27 cellular contexts compared by ENCODE assay signal in the genomic region with DNA sequence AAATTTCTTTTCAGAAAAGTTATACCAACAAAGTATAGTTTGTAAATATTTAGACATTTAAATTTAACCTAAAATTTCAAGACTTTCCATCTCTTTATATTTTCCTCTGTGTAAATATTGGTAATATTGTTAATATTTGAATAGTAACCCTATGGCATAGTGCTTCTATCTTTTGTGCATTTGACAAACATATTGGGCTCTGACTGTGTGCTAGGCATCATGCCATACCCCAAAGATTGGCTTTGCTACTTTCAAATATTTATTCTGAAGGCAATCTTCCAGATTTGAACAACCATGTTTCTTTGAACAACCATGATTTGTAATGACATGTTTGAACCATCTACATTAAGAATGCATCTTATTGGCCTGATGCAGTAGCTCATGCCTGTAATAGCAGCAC.
"Had no signal": no experiment of that assay in that cellular context is flagged by ENCODE, and none has a peak within 500 bp of the region (broad histone marks: within the 10 kb centered on the region; RNA-seq: fewer than 3 reads in every experiment).

No MANE protein-coding gene starts in this region.

- H3K4me3 Mint-ChIP-seq: memory B cell; natural killer cell; stimulated activated naive CD8-positive, alpha-beta T cell treated with anti-CD3 and anti-CD28 coated beads, Interleukin-15, amount 100 ng/mL, for 72 hours had no signal

- H3K36me3 ChIP-seq: gastroesophageal sphincter, heart left ventricle, ovary, right lobe of liver, suprapubic skin, transverse colon, upper lobe of right lung, uterus had no signal

- H3K27ac Mint-ChIP-seq: memory B cell; natural killer cell; stimulated activated naive CD8-positive, alpha-beta T cell treated with anti-CD3 and anti-CD28 coated beads, Interleukin-15, amount 100 ng/mL, for 72 hours had no signal

- H3K9me3 ChIP-seq: gastroesophageal sphincter, heart left ventricle, ovary, right lobe of liver, suprapubic skin, transverse colon, upper lobe of right lung, uterus had no signal

- FAIRE-seq: kidney, small intestine had no signal

- ATAC-seq: esophagus mucosa; foreskin keratinocyte; gastroesophageal sphincter; heart left ventricle; left lobe of liver; natural killer cell; right lobe of liver; stimulated activated naive CD8-positive, alpha-beta T cell treated with anti-CD3 and anti-CD28 coated beads, Interleukin-15, amount 100 ng/mL, for 72 hours; upper lobe of right lung had no signal

- H3K27me3 ChIP-seq: foreskin keratinocyte, ovary, suprapubic skin, upper lobe of right lung, uterus had no signal

- H3K4me1 ChIP-seq: foreskin keratinocyte, right lobe of liver, uterus had no signal

- H3K4me1 Mint-ChIP-seq: natural killer cell; stimulated activated naive CD8-positive, alpha-beta T cell treated with anti-CD3 and anti-CD28 coated beads, Interleukin-15, amount 100 ng/mL, for 72 hours had no signal

- H3K27ac ChIP-seq: dorsolateral prefrontal cortex, epithelial cell of prostate, foreskin keratinocyte, gastroesophageal sphincter, heart left ventricle, hepatocyte, ovary, right lobe of liver, suprapubic skin, transverse colon, upper lobe of right lung, uterus had no signal

- H3K9me3 Mint-ChIP-seq: memory B cell; natural killer cell; stimulated activated naive CD8-positive, alpha-beta T cell treated with anti-CD3 and anti-CD28 coated beads, Interleukin-15, amount 100 ng/mL, for 72 hours had no signal

- H3K27me3 Mint-ChIP-seq: memory B cell had no signal

- DNase-seq: dorsolateral prefrontal cortex; effector CD4-positive, alpha-beta T cell; foreskin keratinocyte; heart left ventricle; kidney; natural killer cell; occipital lobe; ovary; retina; right lobe of liver; small intestine; stimulated activated CD4-positive, alpha-beta T cell treated with anti-CD3 and anti-CD28 coated beads, Interleukin-15, amount 100 ng/mL, for 24 hours; stimulated activated CD4-positive, alpha-beta T cell treated with anti-CD3 and anti-CD28 coated beads, Interleukin-4, amount 100 ng/mL, for 1 hour; stimulated activated CD8-positive, alpha-beta memory T cell treated with anti-CD3 and anti-CD28 coated beads, Interleukin-4, amount 100 ng/mL, for 48 hours; stimulated activated naive CD4-positive, alpha-beta T cell; stimulated activated naive CD8-positive, alpha-beta T cell treated with anti-CD3 and anti-CD28 coated beads, Interleukin-15, amount 100 ng/mL, for 72 hours; transverse colon; upper lobe of right lung; uterus had no signal

- H3K4me3 ChIP-seq: dorsolateral prefrontal cortex, gastroesophageal sphincter, heart left ventricle, hepatocyte, lung, ovary, right lobe of liver, suprapubic skin, transverse colon, upper lobe of right lung, uterus had no signal

- H3K36me3 Mint-ChIP-seq: memory B cell, natural killer cell had no signal
